1 cellular context compared by ENCODE assay signal in the genomic region with DNA sequence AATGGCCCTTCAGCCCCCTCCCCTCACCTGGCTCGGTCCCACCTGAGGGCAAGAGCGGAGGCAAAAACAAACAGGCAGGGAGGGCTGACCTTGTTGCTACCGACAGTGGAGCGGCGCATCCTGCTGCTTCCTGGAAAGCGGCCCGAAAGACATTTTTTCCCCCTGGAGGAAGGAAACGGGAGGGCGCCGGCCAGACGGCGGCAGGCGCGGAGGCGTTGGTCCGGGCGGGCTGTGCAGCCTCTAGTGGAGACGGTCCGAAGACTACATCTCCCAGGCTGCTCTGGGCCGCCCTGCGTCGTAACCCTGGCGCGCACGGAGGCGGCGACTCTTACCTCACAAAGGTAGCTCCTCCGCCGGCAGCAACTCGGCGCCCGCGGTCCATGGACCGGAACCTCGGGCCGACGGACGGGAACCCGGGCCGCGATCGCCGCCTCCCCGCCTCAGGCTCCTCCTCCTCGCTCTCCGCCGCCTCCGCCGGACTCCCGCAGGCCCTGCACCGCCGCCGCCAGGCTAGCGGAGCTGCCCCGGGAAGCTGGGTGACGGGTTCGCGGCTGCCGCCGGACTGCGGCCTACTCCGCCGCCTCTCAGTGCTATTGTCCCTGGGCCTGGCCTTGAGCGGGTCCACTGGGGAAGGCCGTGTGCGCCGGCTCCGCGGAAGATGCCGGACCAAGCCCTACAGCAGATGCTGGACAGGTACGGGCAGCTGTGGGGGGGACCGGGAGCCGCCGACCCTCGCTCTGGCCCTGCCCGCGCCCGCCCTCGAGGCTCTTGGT.
TF ChIP-seq lines count a peak whose summit lies in the region.

A gene (minus strand): TSS at position 242 of the 773 bp plus-strand sequence. CDS start 50,728 bp downstream, outside the sequence.
A gene with protein sequence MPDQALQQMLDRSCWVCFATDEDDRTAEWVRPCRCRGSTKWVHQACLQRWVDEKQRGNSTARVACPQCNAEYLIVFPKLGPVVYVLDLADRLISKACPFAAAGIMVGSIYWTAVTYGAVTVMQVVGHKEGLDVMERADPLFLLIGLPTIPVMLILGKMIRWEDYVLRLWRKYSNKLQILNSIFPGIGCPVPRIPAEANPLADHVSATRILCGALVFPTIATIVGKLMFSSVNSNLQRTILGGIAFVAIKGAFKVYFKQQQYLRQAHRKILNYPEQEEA (plus strand): TSS at position 331 of the 773 bp plus-strand sequence. CDS start 328 bp downstream, at position 659.

TF ChIP-seq in HepG2, 621 proteins besides CTCF, POLR2A, EP300 and RAD21 (continued from another document and continues in another):
- TF ChIP-seq ZSCAN29 (CRISPR knock-in tag; conservative IDR thresholded peaks at IDR 0.05) (no peak; the same call in 1 of the 2 replicates), TMF1 (CRISPR knock-in tag; IDR thresholded peaks at IDR 0.05; ENCODE audit: low read depth) (peak; percentile 87; the same call in 1 of the 2 replicates), MTF2 (CRISPR knock-in tag; IDR thresholded peaks at IDR 0.05; ENCODE audit: borderline replicate concordance) (0 out of 2 replicates have a peak, but pooled peaks have one; percentile 31), ZNF850 (CRISPR knock-in tag; conservative IDR thresholded peaks at IDR 0.05) (no peak), TBX2 (CRISPR knock-in tag; IDR thresholded peaks at IDR 0.05; ENCODE audit: borderline replicate concordance) (peak; percentile 84), ZKSCAN8 (CRISPR knock-in tag; IDR thresholded peaks at IDR 0.05; ENCODE audit: borderline replicate concordance) (peak; percentile 57; the same call in 1 of the 2 replicates), ZNF232 (CRISPR knock-in tag; IDR thresholded peaks at IDR 0.05; ENCODE audit: borderline replicate concordance) (peak; percentile 14; the same call in 1 of the 2 replicates), GLI4 (CRISPR knock-in tag; IDR thresholded peaks at IDR 0.05; ENCODE audit: borderline replicate concordance) (0 out of 2 replicates have a peak, but pooled peaks have one; percentile 80), ZSCAN31 (CRISPR knock-in tag; IDR thresholded peaks at IDR 0.05; ENCODE audit: low read depth) (0 out of 2 replicates have a peak, but pooled peaks have one; percentile 67), PHF8 (CRISPR knock-in tag; IDR thresholded peaks at IDR 0.05) (peak; percentile 98), CAMTA2 (CRISPR knock-in tag; IDR thresholded peaks at IDR 0.05; ENCODE audit: borderline replicate concordance) (peak; percentile 82), HNRNPL (IDR thresholded peaks at IDR 0.05; ENCODE audit: low read depth, low read length) (no peak), HOXA3 (CRISPR knock-in tag; IDR thresholded peaks at IDR 0.05) (peak; percentile 94), ZNF768 (CRISPR knock-in tag; IDR thresholded peaks at IDR 0.05) (peak; percentile 77), FOSL2 (CRISPR knock-in tag; IDR thresholded peaks at IDR 0.05) (peak; percentile 29; the same call in 1 of the 2 replicates), CBX5 (CRISPR knock-in tag; IDR thresholded peaks at IDR 0.05; ENCODE audit: borderline replicate concordance) (peak; percentile 56; the same call in 1 of the 2 replicates), ZNF598 (CRISPR knock-in tag; IDR thresholded peaks at IDR 0.05; ENCODE audit: borderline replicate concordance) (0 out of 2 replicates have a peak, but pooled peaks have one; percentile 56), ZNF274 (CRISPR knock-in tag; IDR thresholded peaks at IDR 0.05) (peak; percentile 15; the same call in 1 of the 2 replicates), CHD2 (IDR thresholded peaks at IDR 0.05; ENCODE audit: low read depth, low read length) (0 out of 2 replicates have a peak, but pooled peaks have one; percentile 45), WIZ (CRISPR knock-in tag; IDR thresholded peaks at IDR 0.05) (0 out of 2 replicates have a peak, but pooled peaks have one; percentile 28), CREM (IDR thresholded peaks at IDR 0.05) (peak; percentile 90), CREM (CRISPR knock-in tag; IDR thresholded peaks at IDR 0.05) (peak; percentile 47; the same call in 1 of the 2 replicates), DR1 (CRISPR knock-in tag; IDR thresholded peaks at IDR 0.05) (peak; percentile 65; the same call in 1 of the 2 replicates), MXI1 (IDR thresholded peaks at IDR 0.05; ENCODE audit: borderline replicate concordance, low read depth, low read length) (peak; percentile 65; the same call in 1 of the 3 replicates), ZNF225 (CRISPR knock-in tag; IDR thresholded peaks at IDR 0.05) (peak; percentile 34; the same call in 1 of the 2 replicates), HES4 (CRISPR knock-in tag; IDR thresholded peaks at IDR 0.05; ENCODE audit: borderline replicate concordance) (peak; percentile 75), MYC (CRISPR knock-in tag; IDR thresholded peaks at IDR 0.05; ENCODE audit: borderline replicate concordance) (peak; percentile 79), NRL (CRISPR knock-in tag; IDR thresholded peaks at IDR 0.05; ENCODE audit: borderline replicate concordance) (peak; percentile 56), GABPB1 (CRISPR knock-in tag; IDR thresholded peaks at IDR 0.05) (peak; percentile 93)
- TF ChIP-seq, protein P1, sequence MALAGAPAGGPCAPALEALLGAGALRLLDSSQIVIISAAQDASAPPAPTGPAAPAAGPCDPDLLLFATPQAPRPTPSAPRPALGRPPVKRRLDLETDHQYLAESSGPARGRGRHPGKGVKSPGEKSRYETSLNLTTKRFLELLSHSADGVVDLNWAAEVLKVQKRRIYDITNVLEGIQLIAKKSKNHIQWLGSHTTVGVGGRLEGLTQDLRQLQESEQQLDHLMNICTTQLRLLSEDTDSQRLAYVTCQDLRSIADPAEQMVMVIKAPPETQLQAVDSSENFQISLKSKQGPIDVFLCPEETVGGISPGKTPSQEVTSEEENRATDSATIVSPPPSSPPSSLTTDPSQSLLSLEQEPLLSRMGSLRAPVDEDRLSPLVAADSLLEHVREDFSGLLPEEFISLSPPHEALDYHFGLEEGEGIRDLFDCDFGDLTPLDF (CRISPR knock-in tag; IDR thresholded peaks at IDR 0.05) = peak; percentile 69; the same call in 1 of the 2 replicates
- TF ChIP-seq, protein P2, sequence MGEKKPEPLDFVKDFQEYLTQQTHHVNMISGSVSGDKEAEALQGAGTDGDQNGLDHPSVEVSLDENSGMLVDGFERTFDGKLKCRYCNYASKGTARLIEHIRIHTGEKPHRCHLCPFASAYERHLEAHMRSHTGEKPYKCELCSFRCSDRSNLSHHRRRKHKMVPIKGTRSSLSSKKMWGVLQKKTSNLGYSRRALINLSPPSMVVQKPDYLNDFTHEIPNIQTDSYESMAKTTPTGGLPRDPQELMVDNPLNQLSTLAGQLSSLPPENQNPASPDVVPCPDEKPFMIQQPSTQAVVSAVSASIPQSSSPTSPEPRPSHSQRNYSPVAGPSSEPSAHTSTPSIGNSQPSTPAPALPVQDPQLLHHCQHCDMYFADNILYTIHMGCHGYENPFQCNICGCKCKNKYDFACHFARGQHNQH (CRISPR knock-in tag; IDR thresholded peaks at IDR 0.05) = peak; percentile 69
- TF ChIP-seq, protein P3, sequence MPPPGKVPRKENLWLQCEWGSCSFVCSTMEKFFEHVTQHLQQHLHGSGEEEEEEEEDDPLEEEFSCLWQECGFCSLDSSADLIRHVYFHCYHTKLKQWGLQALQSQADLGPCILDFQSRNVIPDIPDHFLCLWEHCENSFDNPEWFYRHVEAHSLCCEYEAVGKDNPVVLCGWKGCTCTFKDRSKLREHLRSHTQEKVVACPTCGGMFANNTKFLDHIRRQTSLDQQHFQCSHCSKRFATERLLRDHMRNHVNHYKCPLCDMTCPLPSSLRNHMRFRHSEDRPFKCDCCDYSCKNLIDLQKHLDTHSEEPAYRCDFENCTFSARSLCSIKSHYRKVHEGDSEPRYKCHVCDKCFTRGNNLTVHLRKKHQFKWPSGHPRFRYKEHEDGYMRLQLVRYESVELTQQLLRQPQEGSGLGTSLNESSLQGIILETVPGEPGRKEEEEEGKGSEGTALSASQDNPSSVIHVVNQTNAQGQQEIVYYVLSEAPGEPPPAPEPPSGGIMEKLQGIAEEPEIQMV (CRISPR knock-in tag; IDR thresholded peaks at IDR 0.05; ENCODE audit: low read depth) = 0 out of 2 replicates have a peak, but pooled peaks have one; percentile 69
- TF ChIP-seq, protein P4, sequence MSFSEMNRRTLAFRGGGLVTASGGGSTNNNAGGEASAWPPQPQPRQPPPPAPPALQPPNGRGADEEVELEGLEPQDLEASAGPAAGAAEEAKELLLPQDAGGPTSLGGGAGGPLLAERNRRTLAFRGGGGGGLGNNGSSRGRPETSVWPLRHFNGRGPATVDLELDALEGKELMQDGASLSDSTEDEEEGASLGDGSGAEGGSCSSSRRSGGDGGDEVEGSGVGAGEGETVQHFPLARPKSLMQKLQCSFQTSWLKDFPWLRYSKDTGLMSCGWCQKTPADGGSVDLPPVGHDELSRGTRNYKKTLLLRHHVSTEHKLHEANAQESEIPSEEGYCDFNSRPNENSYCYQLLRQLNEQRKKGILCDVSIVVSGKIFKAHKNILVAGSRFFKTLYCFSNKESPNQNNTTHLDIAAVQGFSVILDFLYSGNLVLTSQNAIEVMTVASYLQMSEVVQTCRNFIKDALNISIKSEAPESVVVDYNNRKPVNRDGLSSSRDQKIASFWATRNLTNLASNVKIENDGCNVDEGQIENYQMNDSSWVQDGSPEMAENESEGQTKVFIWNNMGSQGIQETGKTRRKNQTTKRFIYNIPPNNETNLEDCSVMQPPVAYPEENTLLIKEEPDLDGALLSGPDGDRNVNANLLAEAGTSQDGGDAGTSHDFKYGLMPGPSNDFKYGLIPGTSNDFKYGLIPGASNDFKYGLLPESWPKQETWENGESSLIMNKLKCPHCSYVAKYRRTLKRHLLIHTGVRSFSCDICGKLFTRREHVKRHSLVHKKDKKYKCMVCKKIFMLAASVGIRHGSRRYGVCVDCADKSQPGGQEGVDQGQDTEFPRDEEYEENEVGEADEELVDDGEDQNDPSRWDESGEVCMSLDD (CRISPR knock-in tag; IDR thresholded peaks at IDR 0.05; ENCODE audit: borderline replicate concordance) = peak; percentile 20; the same call in 1 of the 2 replicates
- TF ChIP-seq, protein P5, sequence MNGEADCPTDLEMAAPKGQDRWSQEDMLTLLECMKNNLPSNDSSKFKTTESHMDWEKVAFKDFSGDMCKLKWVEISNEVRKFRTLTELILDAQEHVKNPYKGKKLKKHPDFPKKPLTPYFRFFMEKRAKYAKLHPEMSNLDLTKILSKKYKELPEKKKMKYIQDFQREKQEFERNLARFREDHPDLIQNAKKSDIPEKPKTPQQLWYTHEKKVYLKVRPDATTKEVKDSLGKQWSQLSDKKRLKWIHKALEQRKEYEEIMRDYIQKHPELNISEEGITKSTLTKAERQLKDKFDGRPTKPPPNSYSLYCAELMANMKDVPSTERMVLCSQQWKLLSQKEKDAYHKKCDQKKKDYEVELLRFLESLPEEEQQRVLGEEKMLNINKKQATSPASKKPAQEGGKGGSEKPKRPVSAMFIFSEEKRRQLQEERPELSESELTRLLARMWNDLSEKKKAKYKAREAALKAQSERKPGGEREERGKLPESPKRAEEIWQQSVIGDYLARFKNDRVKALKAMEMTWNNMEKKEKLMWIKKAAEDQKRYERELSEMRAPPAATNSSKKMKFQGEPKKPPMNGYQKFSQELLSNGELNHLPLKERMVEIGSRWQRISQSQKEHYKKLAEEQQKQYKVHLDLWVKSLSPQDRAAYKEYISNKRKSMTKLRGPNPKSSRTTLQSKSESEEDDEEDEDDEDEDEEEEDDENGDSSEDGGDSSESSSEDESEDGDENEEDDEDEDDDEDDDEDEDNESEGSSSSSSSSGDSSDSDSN (CRISPR knock-in tag; IDR thresholded peaks at IDR 0.05) = peak; percentile 99
- TF ChIP-seq, protein P6, sequence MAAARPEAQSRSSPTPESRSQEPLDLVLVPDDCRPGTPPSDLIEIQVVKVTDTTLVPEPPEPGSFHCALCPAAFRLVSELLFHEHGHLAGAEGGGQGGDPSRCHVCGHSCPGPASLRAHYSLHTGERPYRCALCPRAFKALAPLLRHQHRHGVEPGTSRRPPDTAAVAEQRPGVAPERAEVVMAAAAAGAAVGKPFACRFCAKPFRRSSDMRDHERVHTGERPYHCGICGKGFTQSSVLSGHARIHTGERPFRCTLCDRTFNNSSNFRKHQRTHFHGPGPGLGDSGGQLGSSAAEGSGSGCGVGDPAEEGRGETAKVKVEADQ (CRISPR knock-in tag; IDR thresholded peaks at IDR 0.05; ENCODE audit: borderline replicate concordance) = peak; percentile 23; the same call in 1 of the 2 replicates
- TF ChIP-seq, protein P7, sequence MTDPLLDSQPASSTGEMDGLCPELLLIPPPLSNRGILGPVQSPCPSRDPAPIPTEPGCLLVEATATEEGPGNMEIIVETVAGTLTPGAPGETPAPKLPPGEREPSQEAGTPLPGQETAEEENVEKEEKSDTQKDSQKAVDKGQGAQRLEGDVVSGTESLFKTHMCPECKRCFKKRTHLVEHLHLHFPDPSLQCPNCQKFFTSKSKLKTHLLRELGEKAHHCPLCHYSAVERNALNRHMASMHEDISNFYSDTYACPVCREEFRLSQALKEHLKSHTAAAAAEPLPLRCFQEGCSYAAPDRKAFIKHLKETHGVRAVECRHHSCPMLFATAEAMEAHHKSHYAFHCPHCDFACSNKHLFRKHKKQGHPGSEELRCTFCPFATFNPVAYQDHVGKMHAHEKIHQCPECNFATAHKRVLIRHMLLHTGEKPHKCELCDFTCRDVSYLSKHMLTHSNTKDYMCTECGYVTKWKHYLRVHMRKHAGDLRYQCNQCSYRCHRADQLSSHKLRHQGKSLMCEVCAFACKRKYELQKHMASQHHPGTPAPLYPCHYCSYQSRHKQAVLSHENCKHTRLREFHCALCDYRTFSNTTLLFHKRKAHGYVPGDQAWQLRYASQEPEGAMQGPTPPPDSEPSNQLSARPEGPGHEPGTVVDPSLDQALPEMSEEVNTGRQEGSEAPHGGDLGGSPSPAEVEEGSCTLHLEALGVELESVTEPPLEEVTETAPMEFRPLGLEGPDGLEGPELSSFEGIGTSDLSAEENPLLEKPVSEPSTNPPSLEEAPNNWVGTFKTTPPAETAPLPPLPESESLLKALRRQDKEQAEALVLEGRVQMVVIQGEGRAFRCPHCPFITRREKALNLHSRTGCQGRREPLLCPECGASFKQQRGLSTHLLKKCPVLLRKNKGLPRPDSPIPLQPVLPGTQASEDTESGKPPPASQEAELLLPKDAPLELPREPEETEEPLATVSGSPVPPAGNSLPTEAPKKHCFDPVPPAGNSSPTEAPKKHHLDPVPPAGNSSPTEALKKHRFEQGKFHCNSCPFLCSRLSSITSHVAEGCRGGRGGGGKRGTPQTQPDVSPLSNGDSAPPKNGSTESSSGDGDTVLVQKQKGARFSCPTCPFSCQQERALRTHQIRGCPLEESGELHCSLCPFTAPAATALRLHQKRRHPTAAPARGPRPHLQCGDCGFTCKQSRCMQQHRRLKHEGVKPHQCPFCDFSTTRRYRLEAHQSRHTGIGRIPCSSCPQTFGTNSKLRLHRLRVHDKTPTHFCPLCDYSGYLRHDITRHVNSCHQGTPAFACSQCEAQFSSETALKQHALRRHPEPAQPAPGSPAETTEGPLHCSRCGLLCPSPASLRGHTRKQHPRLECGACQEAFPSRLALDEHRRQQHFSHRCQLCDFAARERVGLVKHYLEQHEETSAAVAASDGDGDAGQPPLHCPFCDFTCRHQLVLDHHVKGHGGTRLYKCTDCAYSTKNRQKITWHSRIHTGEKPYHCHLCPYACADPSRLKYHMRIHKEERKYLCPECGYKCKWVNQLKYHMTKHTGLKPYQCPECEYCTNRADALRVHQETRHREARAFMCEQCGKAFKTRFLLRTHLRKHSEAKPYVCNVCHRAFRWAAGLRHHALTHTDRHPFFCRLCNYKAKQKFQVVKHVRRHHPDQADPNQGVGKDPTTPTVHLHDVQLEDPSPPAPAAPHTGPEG (CRISPR knock-in tag; IDR thresholded peaks at IDR 0.05) = peak; percentile 98
